ENCODE assay signal across 2 cellular contexts in the genomic region with DNA sequence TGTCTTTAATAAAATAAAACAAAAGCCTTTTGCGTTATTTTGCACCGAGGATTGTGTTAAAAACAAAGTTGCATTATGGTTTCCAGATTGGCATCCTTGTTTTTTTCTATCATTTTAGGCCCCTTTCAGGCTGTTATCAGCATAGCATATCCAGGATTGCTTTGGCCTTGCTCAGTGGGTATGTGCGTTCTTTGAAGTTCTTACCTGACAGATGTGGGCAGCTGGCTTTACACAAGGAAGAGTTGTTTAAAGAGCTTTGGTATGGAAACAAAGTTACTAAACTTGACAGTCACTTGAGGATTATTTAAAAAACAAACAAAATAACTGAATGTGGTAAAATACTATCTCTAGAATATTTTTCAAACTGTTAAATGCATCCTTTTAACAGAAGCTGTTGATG.
TF ChIP-seq lines count a peak whose summit lies in the region.

No MANE protein-coding gene starts in this region.

TF ChIP-seq in HepG2, 621 proteins besides CTCF, POLR2A, EP300 and RAD21 (continues in another document):
- no peak for TF ChIP-seq TARDBP (CRISPR knock-in tag; IDR thresholded peaks at IDR 0.05)
- TF ChIP-seq ZNF296 (CRISPR knock-in tag; conservative IDR thresholded peaks at IDR 0.05): no peak
- no peak for TF ChIP-seq ZFP90 (CRISPR knock-in tag; IDR thresholded peaks at IDR 0.05; ENCODE audit: borderline replicate concordance)
- no peak for TF ChIP-seq ZBTB34 (CRISPR knock-in tag; IDR thresholded peaks at IDR 0.05)
- no peak for TF ChIP-seq DR1 (CRISPR knock-in tag; IDR thresholded peaks at IDR 0.05)
- no peak for TF ChIP-seq SP2 (CRISPR knock-in tag; IDR thresholded peaks at IDR 0.05)
- TF ChIP-seq ZNF619 (CRISPR knock-in tag; IDR thresholded peaks at IDR 0.05): no peak
- no peak for TF ChIP-seq MZF1 (CRISPR knock-in tag; IDR thresholded peaks at IDR 0.05; ENCODE audit: borderline replicate concordance)
- TF ChIP-seq RCOR2 (CRISPR knock-in tag; IDR thresholded peaks at IDR 0.05): 0 out of 2 replicates have a peak, but pooled peaks have one; percentile 48
- TF ChIP-seq HOXD1 (CRISPR knock-in tag; IDR thresholded peaks at IDR 0.05): no peak
- TF ChIP-seq TCF7 (IDR thresholded peaks at IDR 0.05; ENCODE audit: low read depth): peak; percentile 92
- TF ChIP-seq TAF1 (CRISPR knock-in tag; IDR thresholded peaks at IDR 0.05): no peak
- TF ChIP-seq ZNF781 (CRISPR knock-in tag; IDR thresholded peaks at IDR 0.05; ENCODE audit: borderline replicate concordance, not compliant biosample characterization): no peak
- TF ChIP-seq, protein P1, sequence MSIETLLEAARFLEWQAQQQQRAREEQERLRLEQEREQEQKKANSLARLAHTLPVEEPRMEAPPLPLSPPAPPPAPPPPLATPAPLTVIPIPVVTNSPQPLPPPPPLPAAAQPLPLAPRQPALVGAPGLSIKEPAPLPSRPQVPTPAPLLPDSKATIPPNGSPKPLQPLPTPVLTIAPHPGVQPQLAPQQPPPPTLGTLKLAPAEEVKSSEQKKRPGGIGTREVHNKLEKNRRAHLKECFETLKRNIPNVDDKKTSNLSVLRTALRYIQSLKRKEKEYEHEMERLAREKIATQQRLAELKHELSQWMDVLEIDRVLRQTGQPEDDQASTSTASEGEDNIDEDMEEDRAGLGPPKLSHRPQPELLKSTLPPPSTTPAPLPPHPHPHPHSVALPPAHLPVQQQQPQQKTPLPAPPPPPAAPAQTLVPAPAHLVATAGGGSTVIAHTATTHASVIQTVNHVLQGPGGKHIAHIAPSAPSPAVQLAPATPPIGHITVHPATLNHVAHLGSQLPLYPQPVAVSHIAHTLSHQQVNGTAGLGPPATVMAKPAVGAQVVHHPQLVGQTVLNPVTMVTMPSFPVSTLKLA (IDR thresholded peaks at IDR 0.05): no peak
- no peak for TF ChIP-seq KLF9 (CRISPR knock-in tag; IDR thresholded peaks at IDR 0.05; ENCODE audit: low read depth)
- TF ChIP-seq ZNF724P (CRISPR knock-in tag; IDR thresholded peaks at IDR 0.05; ENCODE audit: borderline replicate concordance): no peak
- TF ChIP-seq SOX5 (CRISPR knock-in tag; IDR thresholded peaks at IDR 0.05; ENCODE audit: borderline replicate concordance): peak; percentile 58; the same call in 1 of the 2 replicates
- TF ChIP-seq MAFG (CRISPR knock-in tag; IDR thresholded peaks at IDR 0.05): no peak
- peak; percentile 64; the same call in 1 of the 2 replicates for TF ChIP-seq TBX2 (CRISPR knock-in tag; IDR thresholded peaks at IDR 0.05; ENCODE audit: borderline replicate concordance)
- TF ChIP-seq ZBTB37 (CRISPR knock-in tag; IDR thresholded peaks at IDR 0.05): no peak
- TF ChIP-seq MED13 (CRISPR knock-in tag; IDR thresholded peaks at IDR 0.05): no peak
- TF ChIP-seq BRD4 (CRISPR knock-in tag; IDR thresholded peaks at IDR 0.05): no peak
- no peak for TF ChIP-seq MAFF (IDR thresholded peaks at IDR 0.05; ENCODE audit: low read depth, low read length)
- no peak for TF ChIP-seq ZNF530 (CRISPR knock-in tag; IDR thresholded peaks at IDR 0.05; ENCODE audit: low read depth)
- TF ChIP-seq HOMEZ (CRISPR knock-in tag; IDR thresholded peaks at IDR 0.05; ENCODE audit: low read depth): peak; percentile 56
- peak; percentile 35; the same call in 1 of the 2 replicates for TF ChIP-seq CREM (IDR thresholded peaks at IDR 0.05)
- TF ChIP-seq CREM (CRISPR knock-in tag; IDR thresholded peaks at IDR 0.05): no peak
- no peak for TF ChIP-seq FOXK2 (IDR thresholded peaks at IDR 0.05)

TF ChIP-seq in GM12878, 131 proteins besides CTCF, POLR2A, EP300 and RAD21:
- no peak for TF ChIP-seq PAX8 (IDR thresholded peaks at IDR 0.05)
- no peak for TF ChIP-seq ZBED1 (IDR thresholded peaks at IDR 0.05; ENCODE audit: borderline replicate concordance)
- no peak for TF ChIP-seq NR2C1 (IDR thresholded peaks at IDR 0.05)
- TF ChIP-seq EZH2 (IDR thresholded peaks at IDR 0.05; ENCODE audit: borderline replicate concordance, control insufficient read depth, low read depth, low read length): no peak
- TF ChIP-seq MXI1 (IDR thresholded peaks at IDR 0.05; ENCODE audit: low read depth, low read length): no peak
- no peak for TF ChIP-seq SMAD1 (IDR thresholded peaks at IDR 0.05; ENCODE audit: low read depth, partially characterized antibody)
- TF ChIP-seq BMI1 (IDR thresholded peaks at IDR 0.05; ENCODE audit: borderline replicate concordance): no peak
